1 cellular context compared by ENCODE assay signal in the genomic region with DNA sequence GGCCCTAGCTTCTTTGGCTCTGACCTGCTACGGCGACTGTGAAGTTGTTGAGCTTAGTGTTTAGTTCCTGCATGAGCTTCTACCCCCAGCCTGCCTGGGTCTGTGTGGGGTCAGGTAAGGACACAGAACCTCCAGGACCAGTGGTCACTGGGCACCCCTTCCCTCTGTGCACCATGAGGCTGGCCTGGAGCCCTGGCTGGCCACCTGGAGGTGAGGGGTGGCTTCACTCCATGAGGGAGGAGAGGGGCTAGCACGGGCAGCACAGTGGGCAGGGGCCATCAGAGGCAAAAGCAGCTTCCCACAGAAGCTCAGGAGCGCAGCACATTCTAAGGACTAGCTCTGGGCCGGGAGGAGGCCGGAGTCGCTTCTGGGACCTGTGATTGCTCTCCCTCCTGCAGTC.
TF ChIP-seq lines count a peak whose summit lies in the region.

No MANE protein-coding gene starts in this region.

TF ChIP-seq in HepG2, 621 proteins besides CTCF, POLR2A, EP300 and RAD21:
- TF ChIP-seq ZNF280B (CRISPR knock-in tag; IDR thresholded peaks at IDR 0.05; ENCODE audit: borderline replicate concordance) = no peak
- TF ChIP-seq ATF1 (CRISPR knock-in tag; IDR thresholded peaks at IDR 0.05) = no peak
- TF ChIP-seq ZNF619 (CRISPR knock-in tag; IDR thresholded peaks at IDR 0.05) = no peak
- no peak for TF ChIP-seq ZSCAN25 (CRISPR knock-in tag; IDR thresholded peaks at IDR 0.05)
- TF ChIP-seq, protein P1, sequence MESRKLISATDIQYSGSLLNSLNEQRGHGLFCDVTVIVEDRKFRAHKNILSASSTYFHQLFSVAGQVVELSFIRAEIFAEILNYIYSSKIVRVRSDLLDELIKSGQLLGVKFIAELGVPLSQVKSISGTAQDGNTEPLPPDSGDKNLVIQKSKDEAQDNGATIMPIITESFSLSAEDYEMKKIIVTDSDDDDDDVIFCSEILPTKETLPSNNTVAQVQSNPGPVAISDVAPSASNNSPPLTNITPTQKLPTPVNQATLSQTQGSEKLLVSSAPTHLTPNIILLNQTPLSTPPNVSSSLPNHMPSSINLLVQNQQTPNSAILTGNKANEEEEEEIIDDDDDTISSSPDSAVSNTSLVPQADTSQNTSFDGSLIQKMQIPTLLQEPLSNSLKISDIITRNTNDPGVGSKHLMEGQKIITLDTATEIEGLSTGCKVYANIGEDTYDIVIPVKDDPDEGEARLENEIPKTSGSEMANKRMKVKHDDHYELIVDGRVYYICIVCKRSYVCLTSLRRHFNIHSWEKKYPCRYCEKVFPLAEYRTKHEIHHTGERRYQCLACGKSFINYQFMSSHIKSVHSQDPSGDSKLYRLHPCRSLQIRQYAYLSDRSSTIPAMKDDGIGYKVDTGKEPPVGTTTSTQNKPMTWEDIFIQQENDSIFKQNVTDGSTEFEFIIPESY (CRISPR knock-in tag; IDR thresholded peaks at IDR 0.05) = no peak
- TF ChIP-seq FOSL1 (CRISPR knock-in tag; IDR thresholded peaks at IDR 0.05; ENCODE audit: borderline replicate concordance) = no peak
- TF ChIP-seq NFIC (IDR thresholded peaks at IDR 0.05; ENCODE audit: low read length) = no peak
- TF ChIP-seq ZNF18 (CRISPR knock-in tag; IDR thresholded peaks at IDR 0.05; ENCODE audit: insufficient replicate concordance) = no peak
- no peak for TF ChIP-seq EHMT2 (IDR thresholded peaks at IDR 0.05; ENCODE audit: borderline replicate concordance, low read depth, low read length)
- no peak for TF ChIP-seq ZKSCAN5 (CRISPR knock-in tag; IDR thresholded peaks at IDR 0.05)
- TF ChIP-seq ZNF546 (CRISPR knock-in tag; conservative IDR thresholded peaks at IDR 0.05) = no peak
- TF ChIP-seq, protein P2, sequence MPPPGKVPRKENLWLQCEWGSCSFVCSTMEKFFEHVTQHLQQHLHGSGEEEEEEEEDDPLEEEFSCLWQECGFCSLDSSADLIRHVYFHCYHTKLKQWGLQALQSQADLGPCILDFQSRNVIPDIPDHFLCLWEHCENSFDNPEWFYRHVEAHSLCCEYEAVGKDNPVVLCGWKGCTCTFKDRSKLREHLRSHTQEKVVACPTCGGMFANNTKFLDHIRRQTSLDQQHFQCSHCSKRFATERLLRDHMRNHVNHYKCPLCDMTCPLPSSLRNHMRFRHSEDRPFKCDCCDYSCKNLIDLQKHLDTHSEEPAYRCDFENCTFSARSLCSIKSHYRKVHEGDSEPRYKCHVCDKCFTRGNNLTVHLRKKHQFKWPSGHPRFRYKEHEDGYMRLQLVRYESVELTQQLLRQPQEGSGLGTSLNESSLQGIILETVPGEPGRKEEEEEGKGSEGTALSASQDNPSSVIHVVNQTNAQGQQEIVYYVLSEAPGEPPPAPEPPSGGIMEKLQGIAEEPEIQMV (CRISPR knock-in tag; IDR thresholded peaks at IDR 0.05; ENCODE audit: low read depth) = no peak
- TF ChIP-seq CCAR2 (optimal IDR thresholded peaks at IDR 0.05; ENCODE audit: low read depth, low read length) = no peak
- no peak for TF ChIP-seq ZNF282 (IDR thresholded peaks at IDR 0.05; ENCODE audit: partially characterized antibody)
- no peak for TF ChIP-seq NFIB (CRISPR knock-in tag; IDR thresholded peaks at IDR 0.05; ENCODE audit: borderline replicate concordance)
